In genomic region chr11:12853325-12853651, GRCh38 we compare ENCODE assay signal across 20 cellular contexts.
A peak's percentile ranks its signal among the peaks of the same experiment; 100 is the strongest.
DNase-seq lines count a peak whose midpoint lies in the region; ATAC-seq, FAIRE-seq and TF ChIP-seq lines count a peak whose summit lies in the region.
"Had no signal": no experiment of that assay in that cellular context is flagged by ENCODE, and none has a peak within 500 bp of the region (broad histone marks: within the 10 kb centered on the region; RNA-seq: fewer than 3 reads in every experiment).

No MANE protein-coding gene starts in this region.

- intact Hi-C loops in heart right ventricle (cut with DNase I) (no loop called here), pancreas (cut with DNase I) (no loop called here)

- no peak overlapping the region for H3K27ac Mint-ChIP-seq in T-helper 2 cell treated with Interferon-gamma antibody and Interleukin-4, amounts not matched to agents 5 μg/mL and 100 μg/mL, for 36 hours
- H3K27ac Mint-ChIP-seq: CD4-positive, CD25-positive, alpha-beta regulatory T cell had no signal

- H3K4me2 ChIP-seq in fibroblast of lung (ENCODE audit: extremely low read depth, insufficient read depth, low read length) = no peak overlapping the region
- H3K4me2 ChIP-seq: PC-9 had no signal

- peaks cover 12% of the 10 kb centered on the region for H3K27me3 Mint-ChIP-seq in T-helper 2 cell treated with Interferon-gamma antibody and Interleukin-4, amounts not matched to agents 5 μg/mL and 100 μg/mL, for 36 hours (ENCODE audit: low read depth)

- peak overlapping the region; percentile 71 for H3K27ac ChIP-seq in cardiac muscle cell
- peak overlapping the region in 3 of 10 donors; percentile 8 to 38 (median 34) for H3K27ac ChIP-seq in heart right ventricle
- H3K27ac ChIP-seq in fibroblast of lung (ENCODE audit: insufficient read depth, low read length) = peak overlapping the region; percentile 27
- peak overlapping the region; percentile 80 to 92 (median 86) for H3K27ac ChIP-seq in pancreas
- H3K27ac ChIP-seq in urinary bladder (ENCODE audit: low read depth) = peak overlapping the region; percentile 84
- H3K27ac ChIP-seq: coronary artery, GM23248, PC-9 had no signal

- DNase-seq in cardiac muscle cell (ENCODE audit: low read depth in 1 of 2, low spot score in 1 of 2) = no peak
- DNase-seq in heart right ventricle = no peak
- no peak for DNase-seq in fibroblast of lung (ENCODE audit: low read depth in 2 of 2)
- DNase-seq in pancreas = no peak
- no peak for DNase-seq in iPS-NIHi7 (ENCODE audit: extremely low spot score)
- DNase-seq in T-helper 2 cell treated with Interferon-gamma antibody and Interleukin-4, amounts not matched to agents 5 μg/mL and 100 μg/mL, for 36 hours (ENCODE audit: low spot score) = no peak
- DNase-seq: activated effector memory CD4-positive, alpha-beta T cell treated with Interleukin-2 at 50 U/mL for 16 hours; anterior cingulate cortex; CD4-positive, CD25-positive, alpha-beta regulatory T cell; GM23248; head of caudate nucleus; kidney glomerular epithelial cell; MG63; NCI-H2029 treated with DMSO at 0.1 percent for 48 hours; NCI-H524 treated with DMSO at 0.1 percent for 48 hours; PC-9; stimulated activated CD4-positive, alpha-beta T cell treated with anti-CD3 and anti-CD28 coated beads, Interleukin-2, amount 100 ng/mL, for 24 hours had no signal

- FAIRE-seq in pancreas (lab: Jason Lieb, UNC) = no peak

- H3K4me3 Mint-ChIP-seq in T-helper 2 cell treated with Interferon-gamma antibody and Interleukin-4, amounts not matched to agents 5 μg/mL and 100 μg/mL, for 36 hours = no peak overlapping the region
- H3K4me3 Mint-ChIP-seq: CD4-positive, CD25-positive, alpha-beta regulatory T cell had no signal

- H3K4me1 Mint-ChIP-seq in T-helper 2 cell treated with Interferon-gamma antibody and Interleukin-4, amounts not matched to agents 5 μg/mL and 100 μg/mL, for 36 hours (ENCODE audit: low read depth) = peaks cover 5% of the 10 kb centered on the region
- H3K4me1 Mint-ChIP-seq: CD4-positive, CD25-positive, alpha-beta regulatory T cell had no signal

- no peak for ATAC-seq in heart right ventricle
- peak in 2 of 4 donors; percentile 2 to 3 for ATAC-seq in pancreas
- no peak for ATAC-seq in GM19351 (IDR thresholded peaks at IDR 0.05; ENCODE audit: unreplicated experiment)

- H3K79me2 ChIP-seq in fibroblast of lung (ENCODE audit: control insufficient read depth, insufficient read depth, low read length) = peaks cover 93% of the 10 kb centered on the region

- H3K9ac ChIP-seq in fibroblast of lung (ENCODE audit: insufficient read depth, low read length) = no peak overlapping the region
- H3K9ac ChIP-seq: GM23248 had no signal

- H3K36me3 Mint-ChIP-seq in T-helper 2 cell treated with Interferon-gamma antibody and Interleukin-4, amounts not matched to agents 5 μg/mL and 100 μg/mL, for 36 hours (ENCODE audit: low read depth) = no peaks in the 10 kb centered on the region
- H3K36me3 Mint-ChIP-seq: CD4-positive, CD25-positive, alpha-beta regulatory T cell had no signal

- peaks cover 3% of the 10 kb centered on the region for H4K20me1 ChIP-seq in fibroblast of lung (ENCODE audit: control insufficient read depth, extremely low read depth, insufficient read depth, low read length)

- H3K9me3 ChIP-seq in cardiac muscle cell (ENCODE audit: low read depth) = no peaks in the 10 kb centered on the region
- H3K9me3 ChIP-seq in heart right ventricle = no peaks in the 10 kb centered on the region
- H3K9me3 ChIP-seq in fibroblast of lung (ENCODE audit: control insufficient read depth, insufficient read depth, low read depth, low read length) = no peaks in the 10 kb centered on the region
- H3K9me3 ChIP-seq in pancreas = no peaks in the 10 kb centered on the region
- H3K9me3 ChIP-seq: MG63 had no signal

- TF ChIP-seq CTCF in cardiac muscle cell (IDR thresholded peaks at IDR 0.05; ENCODE audit: low read depth, low read length) = no peak
- TF ChIP-seq CTCF in heart right ventricle (IDR thresholded peaks at IDR 0.05) = no peak
- no peak for TF ChIP-seq CTCF in fibroblast of lung (conservative IDR thresholded peaks at IDR 0.05 in 1 of 2, IDR thresholded peaks at IDR 0.05 in 1 of 2; ENCODE audit: low read depth in 1 of 2, low read length in 2 of 2)
- no peak for TF ChIP-seq CTCF in pancreas (IDR thresholded peaks at IDR 0.05)

- 42 to 59% methylated on average over 1 of the region's 1 CpG for WGBS in heart right ventricle, 2 donors
- WGBS in pancreas, 2 donors = 0 to 23% methylated on average over 1 of the region's 1 CpG
- WGBS in urinary bladder = 55% methylated on average over 1 of the region's 1 CpG

- H3K9me3 Mint-ChIP-seq in T-helper 2 cell treated with Interferon-gamma antibody and Interleukin-4, amounts not matched to agents 5 μg/mL and 100 μg/mL, for 36 hours = no peaks in the 10 kb centered on the region
- H3K9me3 Mint-ChIP-seq: CD4-positive, CD25-positive, alpha-beta regulatory T cell had no signal

- H3K4me3 ChIP-seq in cardiac muscle cell (no peak overlapping the region), heart right ventricle (no peak overlapping the region), fibroblast of lung (replicated peaks in 1 of 4; ENCODE audit: control extremely low read depth in 1 of 4, insufficient read depth in 1 of 4, low read depth in 3 of 4, low read length in 4 of 4) (no peak overlapping the region), pancreas (no peak overlapping the region), urinary bladder (ENCODE audit: low read depth, low read length) (no peak overlapping the region)
- H3K4me3 ChIP-seq: coronary artery, GM23248, MG63, PC-9 had no signal

- H3K36me3 ChIP-seq in cardiac muscle cell = no peaks in the 10 kb centered on the region
- H3K36me3 ChIP-seq in heart right ventricle = no peaks in the 10 kb centered on the region
- H3K36me3 ChIP-seq in fibroblast of lung (ENCODE audit: control insufficient read depth, insufficient read depth, low read length) = no peaks in the 10 kb centered on the region
- no peaks in the 10 kb centered on the region for H3K36me3 ChIP-seq in pancreas
- no peaks in the 10 kb centered on the region for H3K36me3 ChIP-seq in urinary bladder (ENCODE audit: insufficient read depth)

- H3K4me1 ChIP-seq in cardiac muscle cell (ENCODE audit: low read depth) (peaks cover 26% of the 10 kb centered on the region), heart right ventricle (peaks cover 0 to 26% (median 21%) of the 10 kb centered on the region in 9 donors), fibroblast of lung (ENCODE audit: control insufficient read depth, extremely low read depth, insufficient read depth, low read length) (peaks cover 5% of the 10 kb centered on the region), pancreas (peaks cover 28 to 47% (median 42%) of the 10 kb centered on the region in 3 donors), urinary bladder (ENCODE audit: insufficient read depth) (no peaks in the 10 kb centered on the region)

- no peaks in the 10 kb centered on the region for H3K27me3 ChIP-seq in cardiac muscle cell
- no peaks in the 10 kb centered on the region for H3K27me3 ChIP-seq in heart right ventricle
- no peaks in the 10 kb centered on the region for H3K27me3 ChIP-seq in fibroblast of lung (ENCODE audit: control insufficient read depth, insufficient read depth, low read length)
- H3K27me3 ChIP-seq in pancreas = no peaks in the 10 kb centered on the region
- H3K27me3 ChIP-seq: MG63 had no signal

- no peak overlapping the region for H2AFZ ChIP-seq in fibroblast of lung (ENCODE audit: low read length)
- H2AFZ ChIP-seq: GM23248, PC-9 had no signal
